In genomic region chr6:111662192-111662793, GRCh38 we compare ENCODE assay signal across 10 cellular contexts. TPM values are rescaled to one million over a fixed set of nuclear protein-coding genes. Genes with fewer than 3 reads are reported as not detected.
DNase-seq lines count a peak whose midpoint lies in the region; ATAC-seq and TF ChIP-seq lines count a peak whose summit lies in the region.
"Had no signal": no experiment of that assay in that cellular context is flagged by ENCODE, and none has a peak within 500 bp of the region (broad histone marks: within the 10 kb centered on the region; RNA-seq: fewer than 3 reads in every experiment).

No MANE protein-coding gene starts in this region.

- H3K36me3 ChIP-seq in mesodermal cell (ENCODE audit: control insufficient read depth, insufficient read depth, low read length): peaks cover 48% of the 10 kb centered on the region

- no peaks in the 10 kb centered on the region for H3K27me3 Mint-ChIP-seq in activated CD8-positive, alpha-beta memory T cell treated with anti-CD3 and anti-CD28 coated beads, Interleukin-2, amount 10 ng/mL, durations not matched to agents 7 days and 5 days
- H3K27me3 Mint-ChIP-seq in brain: no peaks in the 10 kb centered on the region

- H3K36me3 Mint-ChIP-seq in activated CD8-positive, alpha-beta memory T cell treated with anti-CD3 and anti-CD28 coated beads, Interleukin-2, amount 10 ng/mL, durations not matched to agents 7 days and 5 days: peaks cover 31% of the 10 kb centered on the region
- peaks cover 29% of the 10 kb centered on the region for H3K36me3 Mint-ChIP-seq in brain

- H3K4me1 ChIP-seq in mesodermal cell (ENCODE audit: control insufficient read depth, insufficient read depth, low read length, poor library complexity, severe bottlenecking): peaks cover 39% of the 10 kb centered on the region

- H3K4me1 Mint-ChIP-seq in activated CD8-positive, alpha-beta memory T cell treated with anti-CD3 and anti-CD28 coated beads, Interleukin-2, amount 10 ng/mL, durations not matched to agents 7 days and 5 days: peaks cover 2% of the 10 kb centered on the region
- H3K4me1 Mint-ChIP-seq in brain: peaks cover 68% of the 10 kb centered on the region

- H3K9me3 ChIP-seq in mesodermal cell (ENCODE audit: control insufficient read depth, low read length): no peaks in the 10 kb centered on the region

- no peaks in the 10 kb centered on the region for H3K9me3 Mint-ChIP-seq in activated CD8-positive, alpha-beta memory T cell treated with anti-CD3 and anti-CD28 coated beads, Interleukin-2, amount 10 ng/mL, durations not matched to agents 7 days and 5 days (ENCODE audit: low read depth)
- H3K9me3 Mint-ChIP-seq in brain: no peaks in the 10 kb centered on the region

- WGBS in mesodermal cell (ENCODE audit: insufficient coverage in 2 of 2), 2 experiments: 64 to 78% methylated on average over 4 to 5 of the region's 8 CpGs

- H3K4me3 ChIP-seq in mesodermal cell (ENCODE audit: extremely low read depth, insufficient read depth, low read length, poor library complexity, severe bottlenecking): no peak overlapping the region

- H3K27ac Mint-ChIP-seq in activated CD8-positive, alpha-beta memory T cell treated with anti-CD3 and anti-CD28 coated beads, Interleukin-2, amount 10 ng/mL, durations not matched to agents 7 days and 5 days: peak overlapping the region; percentile 66
- peak overlapping the region; percentile 87 to 95 (median 92) for H3K27ac Mint-ChIP-seq in brain

- no peak for DNase-seq in activated CD8-positive, alpha-beta memory T cell treated with anti-CD3 and anti-CD28 coated beads, Interleukin-2, amount 10 ng/mL, durations not matched to agents 7 days and 5 days
- no peak for DNase-seq in activated CD8-positive, alpha-beta memory T cell treated with anti-CD3 and anti-CD28 coated beads, Interleukin-2, amount 50 U/mL, for 4 hours
- no peak for DNase-seq in stimulated activated naive CD8-positive, alpha-beta T cell treated with anti-CD3 and anti-CD28 coated beads, Interleukin-15, Interleukin-2, amounts not matched to agents 100 U/mL and 50 U/mL, for 24 hours
- DNase-seq in activated effector memory CD4-positive, alpha-beta T cell treated with Interleukin-2 at 50 U/mL for 16 hours: no peak
- DNase-seq: NCI-H446, SHP77 had no signal

- TF ChIP-seq CTCF in brain (conservative IDR thresholded peaks at IDR 0.05): no peak

- H3K4me3 Mint-ChIP-seq in activated CD8-positive, alpha-beta memory T cell treated with anti-CD3 and anti-CD28 coated beads, Interleukin-2, amount 10 ng/mL, durations not matched to agents 7 days and 5 days: no peak overlapping the region
- H3K4me3 Mint-ChIP-seq in brain: peak overlapping the region; percentile 8 to 72 (median 60)

- ATAC-seq in activated CD8-positive, alpha-beta memory T cell treated with anti-CD3 and anti-CD28 coated beads, Interleukin-2, amount 10 ng/mL, durations not matched to agents 7 days and 5 days: no peak
- ATAC-seq in stimulated activated naive CD8-positive, alpha-beta T cell treated with anti-CD3 and anti-CD28 coated beads, Interleukin-15, Interleukin-2, amounts not matched to agents 100 U/mL and 50 U/mL, for 24 hours: no peak
- ATAC-seq in HG02970 (IDR thresholded peaks at IDR 0.05; ENCODE audit: low FRiP score, unreplicated experiment): no peak

- peak overlapping the region; percentile 60 for H3K27ac ChIP-seq in mesodermal cell (ENCODE audit: low read depth, low read length, severe bottlenecking)
- H3K27ac ChIP-seq in temporal lobe (ENCODE audit: low read depth, low read length): peak overlapping the region; percentile 23

- CTCF ChIA-PET in activated CD8-positive, alpha-beta memory T cell treated with anti-CD3 and anti-CD28 coated beads, Interleukin-2, amount 10 ng/mL, durations not matched to agents 7 days and 5 days (lab: Charles Lee): no interaction called here

RNA-seq across cellular contexts. Expression of gene TRAF3IP2, which starts 56.6 kb away (rescaled TPM):
- 10 to 100 TPM; 14.8 to 15.5 TPM for total RNA-seq in activated CD8-positive, alpha-beta memory T cell treated with anti-CD3 and anti-CD28 coated beads, Interleukin-2, amount 10 ng/mL, durations not matched to agents 7 days and 5 days
- 102 TPM for polyA plus RNA-seq in brain (ENCODE audit: insufficient read depth, low read depth, low replicate concordance)
- 10.9 TPM for polyA plus RNA-seq in mesodermal cell (2013, experiment 1 of 2)
- polyA plus RNA-seq in mesodermal cell (2013, experiment 2 of 2): 8.2 TPM
- 2.2 TPM for total RNA-seq in temporal lobe
